ENCODE assay signal across 33 cellular contexts in genomic region chr6:163902993-163903392, GRCh38.
"Had no signal": no experiment of that assay in that cellular context is flagged by ENCODE, and none has a peak within 500 bp of the region (broad histone marks: within the 10 kb centered on the region; RNA-seq: fewer than 3 reads in every experiment).

No MANE protein-coding gene starts in this region.

- H3K4me1 Mint-ChIP-seq: activated CD4-positive, alpha-beta T cell treated with anti-CD3 and anti-CD28 coated beads for 36 hours; activated CD4-positive, alpha-beta T cell treated with anti-CD3 and anti-CD28 coated beads, Interleukin-2, amount 10 ng/mL, durations not matched to agents 7 days and 5 days; activated naive CD4-positive, alpha-beta T cell treated with anti-CD3 and anti-CD28 coated beads, Interleukin-2, amount 50 U/mL, for 24 hours; activated naive CD8-positive, alpha-beta T cell treated with anti-CD3 and anti-CD28 coated beads, Interleukin-2, amount 10 ng/mL, durations not matched to agents 7 days and 5 days; central memory CD8-positive, alpha-beta T cell had no signal

- H3K27me3 Mint-ChIP-seq: activated CD4-positive, alpha-beta T cell treated with anti-CD3 and anti-CD28 coated beads, Interleukin-2, amount 10 ng/mL, durations not matched to agents 7 days and 5 days; activated naive CD8-positive, alpha-beta T cell treated with anti-CD3 and anti-CD28 coated beads, Interleukin-2, amount 10 ng/mL, durations not matched to agents 7 days and 5 days had no signal

- H2AFZ ChIP-seq: PC-9 had no signal

- H3K36me3 Mint-ChIP-seq: activated naive CD4-positive, alpha-beta T cell treated with anti-CD3 and anti-CD28 coated beads, Interleukin-2, amount 50 U/mL, for 24 hours; activated naive CD8-positive, alpha-beta T cell treated with anti-CD3 and anti-CD28 coated beads, Interleukin-2, amount 10 ng/mL, durations not matched to agents 7 days and 5 days; WTC11 had no signal

- DNase-seq: activated CD4-positive, alpha-beta T cell treated with anti-CD3 and anti-CD28 coated beads for 36 hours; activated CD4-positive, alpha-beta T cell treated with anti-CD3 and anti-CD28 coated beads, Interleukin-2, amount 10 ng/mL, durations not matched to agents 7 days and 5 days; activated CD4-positive, alpha-beta T cell treated with anti-CD3 and anti-CD28 coated beads, Interleukin-2, amount 50 U/mL, for 48 hours; activated CD8-positive, alpha-beta T cell treated with anti-CD3 and anti-CD28 coated beads, Interleukin-2, amount 10 ng/mL, durations not matched to agents 7 days and 5 days; activated gamma-delta T cell; activated naive CD4-positive, alpha-beta T cell treated with Interleukin-2 at 50 U/mL for 16 hours; activated naive CD8-positive, alpha-beta T cell treated with anti-CD3 and anti-CD28 coated beads, Interleukin-2, amount 10 ng/mL, durations not matched to agents 7 days and 5 days; activated T-cell treated with anti-CD3 and anti-CD28 coated beads, Interleukin-2, amount 50 U/mL, for 24 hours; amygdala; NCI-H1092 treated with DMSO at 0.1 percent for 48 hours; NCI-H1417; NCI-H146; NCI-H187; NCI-H2029 treated with DMSO at 0.1 percent for 48 hours; NCI-H2107; NCI-H2171; NCI-H446; NCI-H510A treated with DMSO at 0.1 percent for 48 hours; NCI-H69; NK-92 treated with Interleukin-12 subunit alpha and Interleukin-12 subunit beta, amount 100 ng/mL, for 24 hours; PC-9; SIG-M5 had no signal

- H3K36me3 ChIP-seq: ascending aorta, cardiac muscle cell had no signal

- H3K9me3 ChIP-seq: ascending aorta had no signal

- H3K27ac ChIP-seq: ascending aorta, cardiac muscle cell, PC-9, RWPE1 had no signal

- ATAC-seq: activated CD4-positive, alpha-beta T cell treated with anti-CD3 and anti-CD28 coated beads for 36 hours; activated CD4-positive, CD25-positive, alpha-beta regulatory T cell treated with anti-CD3 and anti-CD28 coated beads, Interleukin-2, amount 50 U/mL, for 24 hours; activated CD8-positive, alpha-beta T cell treated with anti-CD3 and anti-CD28 coated beads, Interleukin-2, amount 10 ng/mL, durations not matched to agents 7 days and 5 days; Right ventricle myocardium inferior; WTC11 had no signal

- H3K4me3 Mint-ChIP-seq: activated CD4-positive, alpha-beta T cell treated with anti-CD3 and anti-CD28 coated beads for 36 hours; activated CD4-positive, alpha-beta T cell treated with anti-CD3 and anti-CD28 coated beads, Interleukin-2, amount 10 ng/mL, durations not matched to agents 7 days and 5 days; activated CD8-positive, alpha-beta T cell treated with anti-CD3 and anti-CD28 coated beads, Interleukin-2, amount 10 ng/mL, durations not matched to agents 7 days and 5 days; activated naive CD4-positive, alpha-beta T cell treated with anti-CD3 and anti-CD28 coated beads, Interleukin-2, amount 50 U/mL, for 24 hours; activated naive CD8-positive, alpha-beta T cell treated with anti-CD3 and anti-CD28 coated beads, Interleukin-2, amount 10 ng/mL, durations not matched to agents 7 days and 5 days; activated T-cell treated with anti-CD3 and anti-CD28 coated beads, Interleukin-2, amount 50 U/mL, for 24 hours; central memory CD8-positive, alpha-beta T cell; T-helper 1 cell treated with Interleukin-12 subunit alpha and Interleukin-12 subunit beta and Interleukin-4 antibody, amounts not matched to agents 30 μg/mL and 1 μg/mL, for 36 hours; T-helper 2 cell treated with Interferon-gamma antibody and Interleukin-4, amounts not matched to agents 5 μg/mL and 100 μg/mL, for 36 hours; WTC11 had no signal

- H3K4me3 ChIP-seq: ascending aorta, cardiac muscle cell, PC-9 had no signal

- H3K4me2 ChIP-seq: PC-9 had no signal

- H3K27ac Mint-ChIP-seq: activated CD4-positive, alpha-beta T cell treated with anti-CD3 and anti-CD28 coated beads for 36 hours; activated CD4-positive, alpha-beta T cell treated with anti-CD3 and anti-CD28 coated beads, Interleukin-2, amount 10 ng/mL, durations not matched to agents 7 days and 5 days; activated CD8-positive, alpha-beta T cell treated with anti-CD3 and anti-CD28 coated beads, Interleukin-2, amount 10 ng/mL, durations not matched to agents 7 days and 5 days; activated naive CD4-positive, alpha-beta T cell treated with anti-CD3 and anti-CD28 coated beads, Interleukin-2, amount 50 U/mL, for 24 hours; activated naive CD8-positive, alpha-beta T cell treated with anti-CD3 and anti-CD28 coated beads, Interleukin-2, amount 10 ng/mL, durations not matched to agents 7 days and 5 days; activated T-cell treated with anti-CD3 and anti-CD28 coated beads, Interleukin-2, amount 50 U/mL, for 24 hours; activated T-helper 2 cell treated with anti-CD3 and anti-CD28 coated beads, Interferon-gamma antibody, Interleukin-2, Interleukin-4, amounts not matched to agents 10 μg/mL and 5 μg/mL and 100 μg/mL, durations not matched to agents 14 hours and 24 hours and 36 hours; T-helper 1 cell treated with Interleukin-12 subunit alpha and Interleukin-12 subunit beta and Interleukin-4 antibody, amounts not matched to agents 30 μg/mL and 1 μg/mL, for 36 hours; T-helper 2 cell treated with Interferon-gamma antibody and Interleukin-4, amounts not matched to agents 5 μg/mL and 100 μg/mL, for 36 hours; WTC11 had no signal

- H3K27me3 ChIP-seq: ascending aorta, cardiac muscle cell had no signal

- H3K9me3 Mint-ChIP-seq: activated CD4-positive, alpha-beta T cell treated with anti-CD3 and anti-CD28 coated beads, Interleukin-2, amount 10 ng/mL, durations not matched to agents 7 days and 5 days; activated naive CD4-positive, alpha-beta T cell treated with anti-CD3 and anti-CD28 coated beads, Interleukin-2, amount 50 U/mL, for 24 hours; activated naive CD8-positive, alpha-beta T cell treated with anti-CD3 and anti-CD28 coated beads, Interleukin-2, amount 10 ng/mL, durations not matched to agents 7 days and 5 days; activated T-cell treated with anti-CD3 and anti-CD28 coated beads, Interleukin-2, amount 50 U/mL, for 24 hours; activated T-helper 2 cell treated with anti-CD3 and anti-CD28 coated beads, Interferon-gamma antibody, Interleukin-2, Interleukin-4, amounts not matched to agents 10 μg/mL and 5 μg/mL and 100 μg/mL, durations not matched to agents 14 hours and 24 hours and 36 hours; central memory CD8-positive, alpha-beta T cell; T-helper 1 cell treated with Interleukin-12 subunit alpha and Interleukin-12 subunit beta and Interleukin-4 antibody, amounts not matched to agents 30 μg/mL and 1 μg/mL, for 36 hours; T-helper 2 cell treated with Interferon-gamma antibody and Interleukin-4, amounts not matched to agents 5 μg/mL and 100 μg/mL, for 36 hours had no signal

- H3K4me1 ChIP-seq: ascending aorta had no signal
